16 cellular contexts compared by ENCODE assay signal in genomic region chr22:49362393-49362792, GRCh38.
"Had no signal": no experiment of that assay in that cellular context is flagged by ENCODE, and none has a peak within 500 bp of the region (broad histone marks: within the 10 kb centered on the region; RNA-seq: fewer than 3 reads in every experiment).

No MANE protein-coding gene starts in this region.

- FAIRE-seq: small intestine had no signal

- DNase-seq: activated CD4-positive, CD25-positive, alpha-beta regulatory T cell treated with anti-CD3 and anti-CD28 coated beads, Interleukin-2, amount 50 U/mL, for 72 hours; activated effector memory CD4-positive, alpha-beta T cell treated with Interleukin-2 at 50 U/mL for 16 hours; activated naive CD4-positive, alpha-beta T cell treated with anti-CD3 and anti-CD28 coated beads, Interleukin-2, amount 50 U/mL, for 16 hours; activated T-cell treated with anti-CD3 and anti-CD28 coated beads, Interleukin-2, amount 50 U/mL, for 4 hours; erythroblast; gastrocnemius medialis; heart left ventricle; left colon; mammary epithelial cell; naive thymus-derived CD4-positive, alpha-beta T cell; small intestine; stimulated activated naive CD8-positive, alpha-beta T cell treated with anti-CD3 and anti-CD28 coated beads, Interleukin-15, amount 100 ng/mL, for 72 hours; T-cell; T-helper 9 cell; testis had no signal

- ATAC-seq: activated T-cell treated with anti-CD3 and anti-CD28 coated beads, Interleukin-2, amount 50 U/mL, for 4 hours; gastrocnemius medialis; heart left ventricle; left colon; naive thymus-derived CD4-positive, alpha-beta T cell; stimulated activated naive CD8-positive, alpha-beta T cell treated with anti-CD3 and anti-CD28 coated beads, Interleukin-15, amount 100 ng/mL, for 72 hours; T-cell; upper lobe of right lung had no signal
